8 cellular contexts compared by ENCODE assay signal in genomic region chr10:98269435-98269912, GRCh38. TPM values are rescaled to one million over a fixed set of nuclear protein-coding genes. Genes with fewer than 3 reads are reported as not detected.
DNase-seq lines count a peak whose midpoint lies in the region; ATAC-seq, FAIRE-seq and TF ChIP-seq lines count a peak whose summit lies in the region.

No MANE protein-coding gene starts in this region.

- H3K4me3 Mint-ChIP-seq in astrocyte (ENCODE audit: unreplicated experiment): peak overlapping the region; percentile 45
- H3K4me3 Mint-ChIP-seq in T-helper 2 cell treated with Interferon-gamma antibody and Interleukin-4, amounts not matched to agents 5 μg/mL and 100 μg/mL, for 36 hours: no peak overlapping the region

- no peaks in the 10 kb centered on the region for H3K9me3 Mint-ChIP-seq in astrocyte (ENCODE audit: unreplicated experiment)
- H3K9me3 Mint-ChIP-seq in T-helper 2 cell treated with Interferon-gamma antibody and Interleukin-4, amounts not matched to agents 5 μg/mL and 100 μg/mL, for 36 hours: no peaks in the 10 kb centered on the region

- H3K27me3 Mint-ChIP-seq in astrocyte (ENCODE audit: low read depth, unreplicated experiment): peaks cover 6% of the 10 kb centered on the region
- H3K27me3 Mint-ChIP-seq in T-helper 2 cell treated with Interferon-gamma antibody and Interleukin-4, amounts not matched to agents 5 μg/mL and 100 μg/mL, for 36 hours (ENCODE audit: low read depth): peaks cover 54% of the 10 kb centered on the region

- H3K4me1 Mint-ChIP-seq in astrocyte (ENCODE audit: low read depth, unreplicated experiment): peaks cover 51% of the 10 kb centered on the region
- peaks cover 3% of the 10 kb centered on the region for H3K4me1 Mint-ChIP-seq in T-helper 2 cell treated with Interferon-gamma antibody and Interleukin-4, amounts not matched to agents 5 μg/mL and 100 μg/mL, for 36 hours (ENCODE audit: low read depth)

- TF ChIP-seq CTCF in astrocyte (IDR thresholded peaks at IDR 0.05; ENCODE audit: insufficient read depth, low read depth, low read length) (no peak), A673 (conservative IDR thresholded peaks at IDR 0.05; ENCODE audit: low read depth, low read length) (no peak)

- peak overlapping the region; percentile 84 for H3K4me2 ChIP-seq in astrocyte (ENCODE audit: low read length)

- H4K20me1 ChIP-seq in astrocyte (ENCODE audit: insufficient read depth, low read length): no peaks in the 10 kb centered on the region

- H3K9me3 ChIP-seq in astrocyte (ENCODE audit: insufficient read depth, low read depth, low read length) (no peaks in the 10 kb centered on the region), subcutaneous abdominal adipose tissue (ENCODE audit: control insufficient read depth in 5 of 5, low read length in 5 of 5) (no peaks in the 10 kb centered on the region), A673 (ENCODE audit: low read depth, low read length, poor library complexity, severe bottlenecking) (no peaks in the 10 kb centered on the region)

- no peaks in the 10 kb centered on the region for H3K79me2 ChIP-seq in astrocyte (ENCODE audit: insufficient read depth, low read length)

- BruUV-seq in A673 (replicated peaks; lab: Mats Ljungman, UMichigan): no TSS peak

- CTCF ChIA-PET in A673 (lab: Charles Lee): no interaction called here

- no peak for ATAC-seq in HG03095 (IDR thresholded peaks at IDR 0.05; ENCODE audit: unreplicated experiment)

- H2AFZ ChIP-seq in astrocyte (ENCODE audit: low read depth, low read length): peak overlapping the region; percentile 38

- H3K9ac ChIP-seq in astrocyte (ENCODE audit: low read length): peak overlapping the region; percentile 68
- H3K9ac ChIP-seq in subcutaneous abdominal adipose tissue (ENCODE audit: low read length in 5 of 5): peak overlapping the region in 1 of 5 donors; percentile 26

- H3K36me3 ChIP-seq in astrocyte (ENCODE audit: insufficient read depth, low read length) (no peaks in the 10 kb centered on the region), subcutaneous abdominal adipose tissue (ENCODE audit: control insufficient read depth in 5 of 5, insufficient read depth in 5 of 5, low read length in 5 of 5) (no peaks in the 10 kb centered on the region), A673 (ENCODE audit: insufficient read depth, low read length, poor library complexity, severe bottlenecking) (no peaks in the 10 kb centered on the region)

- peak overlapping the region; percentile 62 for H3K27ac ChIP-seq in astrocyte (ENCODE audit: low read depth, low read length)
- peak overlapping the region; percentile 62 for H3K27ac ChIP-seq in subcutaneous abdominal adipose tissue (ENCODE audit: low read depth, low read length)
- H3K27ac ChIP-seq in A673 (ENCODE audit: low read depth, low read length, poor library complexity, severe bottlenecking): no peak overlapping the region

- FAIRE-seq in astrocyte (lab: Jason Lieb, UNC): peak; percentile 5

- no peaks in the 10 kb centered on the region for H3K27me3 ChIP-seq in astrocyte (ENCODE audit: insufficient read depth, low read length)
- H3K27me3 ChIP-seq in subcutaneous abdominal adipose tissue (ENCODE audit: control insufficient read depth in 5 of 5, insufficient read depth in 4 of 5, low read length in 5 of 5): peaks cover 0 to 8% (median 4%) of the 10 kb centered on the region in 5 donors
- peaks cover 3% of the 10 kb centered on the region for H3K27me3 ChIP-seq in A673 (replicated peaks; ENCODE audit: insufficient read depth, low read depth, low read length, poor library complexity)

- H3K27ac Mint-ChIP-seq in astrocyte (ENCODE audit: unreplicated experiment): peak overlapping the region; percentile 92
- H3K27ac Mint-ChIP-seq in T-helper 2 cell treated with Interferon-gamma antibody and Interleukin-4, amounts not matched to agents 5 μg/mL and 100 μg/mL, for 36 hours: no peak overlapping the region

- intact Hi-C loops in A673 (cut with micrococcal nuclease; ENCODE audit: unreplicated experiment): no loop called here

- H3K4me1 ChIP-seq in astrocyte (ENCODE audit: insufficient read depth, low read length) (peaks cover 38% of the 10 kb centered on the region), subcutaneous abdominal adipose tissue (ENCODE audit: control insufficient read depth in 5 of 5, insufficient read depth in 5 of 5, low read length in 5 of 5) (peaks cover 0 to 38% (median 27%) of the 10 kb centered on the region in 5 donors), A673 (ENCODE audit: insufficient read depth, low read length, poor library complexity, severe bottlenecking) (no peaks in the 10 kb centered on the region)

- H3K36me3 Mint-ChIP-seq in astrocyte (ENCODE audit: low read depth, unreplicated experiment): no peaks in the 10 kb centered on the region
- H3K36me3 Mint-ChIP-seq in T-helper 2 cell treated with Interferon-gamma antibody and Interleukin-4, amounts not matched to agents 5 μg/mL and 100 μg/mL, for 36 hours (ENCODE audit: low read depth): no peaks in the 10 kb centered on the region

- POLR2A ChIA-PET in A673 (lab: Charles Lee; ENCODE audit: low non-redundant PET): no interaction called here

- H3K4me3 ChIP-seq in astrocyte (ENCODE audit: insufficient read depth, low read depth, low read length) (no peak overlapping the region), subcutaneous abdominal adipose tissue (ENCODE audit: low read depth in 1 of 5, low read length in 5 of 5) (peak overlapping the region in 3 of 5 donors; percentile 2 to 68 (median 59)), A673 (ENCODE audit: low read depth, low read length, poor library complexity, severe bottlenecking) (no peak overlapping the region)

- DNase-seq in HPDE6-E6E7 (ENCODE audit: extremely low spot score) (peak; percentile 66), astrocyte (ENCODE audit: low read depth) (peak; percentile 84), iPS-NIHi7 (ENCODE audit: extremely low spot score) (peak; percentile 74), A673 (ENCODE audit: low spot score) (no peak)
- DNase-seq in stimulated activated CD4-positive, alpha-beta T cell treated with anti-CD3 and anti-CD28 coated beads, Interleukin-2, amount 100 ng/mL, for 48 hours: no peak
- DNase-seq in T-helper 2 cell treated with Interferon-gamma antibody and Interleukin-4, amounts not matched to agents 5 μg/mL and 100 μg/mL, for 36 hours (ENCODE audit: low spot score): no peak

RNA-seq across cellular contexts. Expression of gene LOXL4, which starts 1.5 kb away (rescaled TPM):
- total RNA-seq in astrocyte: 26.6 and 41.2 TPM in 2 replicates
- 0.11 TPM in 1 of 2 replicates, not detected in the other for total RNA-seq in A673 (2021)

Comparison
In these comparisons a context has a peak if more than half of its experiments do, and no peak if none do; other contexts are left out.
1. DNase-seq: peak in HPDE6-E6E7 (single experiment), astrocyte (single experiment) and iPS-NIHi7 (single experiment); none in stimulated activated CD4-positive, alpha-beta T cell treated with anti-CD3 and anti-CD28 coated beads, Interleukin-2, amount 100 ng/mL, for 48 hours (0 of 2), A673 (single experiment) and T-helper 2 cell treated with Interferon-gamma antibody and Interleukin-4, amounts not matched to agents 5 μg/mL and 100 μg/mL, for 36 hours (single experiment).
2. H3K4me3 ChIP-seq: peak in subcutaneous abdominal adipose tissue (3 of 5); none in astrocyte (single experiment) and A673 (single experiment).
3. RNA of gene LOXL4, which starts 1.5 kb away (total RNA-seq): 26.6 to 41.2 TPM in astrocyte; 0.11 TPM in A673; every median in the first group is over 10 times any median in the second.